ENCODE assay signal across 7 cellular contexts in the genomic region with DNA sequence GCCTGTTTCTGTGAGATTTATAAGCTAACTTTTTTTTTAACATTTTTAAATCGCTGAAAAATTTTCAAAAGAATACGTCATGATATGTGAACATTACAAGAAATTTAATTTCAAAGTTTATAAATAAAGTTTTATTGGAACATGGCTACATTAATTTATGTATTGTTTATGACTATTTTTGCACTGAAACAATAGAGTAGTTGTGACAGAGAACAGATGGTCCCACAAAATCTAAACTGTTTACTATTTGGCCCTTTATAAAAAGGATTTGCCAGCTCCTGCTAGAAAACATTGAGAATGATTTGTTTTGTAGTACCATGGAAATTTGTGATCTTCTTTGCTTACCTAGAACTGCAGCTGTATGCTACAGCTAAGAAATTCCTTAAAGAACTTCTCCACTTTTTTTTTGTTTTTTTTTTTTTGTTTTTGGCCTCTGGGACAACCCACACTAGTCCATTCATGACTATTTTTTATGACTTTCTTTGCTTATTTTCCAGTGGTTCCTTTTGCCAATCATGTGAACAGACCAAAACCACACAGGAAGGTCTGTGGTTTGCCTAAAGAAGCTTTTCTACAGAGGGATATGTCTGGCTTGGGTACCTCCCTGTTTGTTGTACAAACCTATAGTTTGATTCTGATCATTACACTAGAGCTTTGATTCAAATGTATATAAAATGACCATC. TPM values are rescaled to one million over a fixed set of nuclear protein-coding genes. Genes with fewer than 3 reads are reported as not detected.
DNase-seq lines count a peak whose midpoint lies in the region; ATAC-seq, FAIRE-seq and TF ChIP-seq lines count a peak whose summit lies in the region.

No MANE protein-coding gene starts in this region.

- no peak overlapping the region for H2AFZ ChIP-seq in osteoblast (ENCODE audit: low read length)

- H3K79me2 ChIP-seq in osteoblast (ENCODE audit: insufficient read depth, low read length), result peaks cover 43% of the 10 kb centered on the region

- H3K4me3 Mint-ChIP-seq in activated T-helper 2 cell treated with anti-CD3 and anti-CD28 coated beads, Interferon-gamma antibody, Interleukin-2, Interleukin-4, amounts not matched to agents 10 μg/mL and 5 μg/mL and 100 μg/mL, durations not matched to agents 14 hours and 24 hours and 36 hours (ENCODE audit: low read depth), result no peak overlapping the region

- no peaks in the 10 kb centered on the region for H3K36me3 ChIP-seq in osteoblast (ENCODE audit: insufficient read depth, low read length)

- H3K4me1 Mint-ChIP-seq in activated T-helper 2 cell treated with anti-CD3 and anti-CD28 coated beads, Interferon-gamma antibody, Interleukin-2, Interleukin-4, amounts not matched to agents 10 μg/mL and 5 μg/mL and 100 μg/mL, durations not matched to agents 14 hours and 24 hours and 36 hours (ENCODE audit: low read depth), result peaks cover 59% of the 10 kb centered on the region

- H3K36me3 Mint-ChIP-seq in activated T-helper 2 cell treated with anti-CD3 and anti-CD28 coated beads, Interferon-gamma antibody, Interleukin-2, Interleukin-4, amounts not matched to agents 10 μg/mL and 5 μg/mL and 100 μg/mL, durations not matched to agents 14 hours and 24 hours and 36 hours (ENCODE audit: low read depth), result no peaks in the 10 kb centered on the region

- no peaks in the 10 kb centered on the region for H3K27me3 ChIP-seq in osteoblast (ENCODE audit: insufficient read depth, low read length)

- DNase-seq in GM18507 (ENCODE audit: extremely low spot score, insufficient read length, low read depth), result no peak
- peak; percentile 81 for DNase-seq in LHCN-M2 (ENCODE audit: low read depth)
- DNase-seq in activated T-helper 2 cell treated with anti-CD3 and anti-CD28 coated beads, Interferon-gamma antibody, Interleukin-2, Interleukin-4, amounts not matched to agents 10 μg/mL and 5 μg/mL and 100 μg/mL, durations not matched to agents 14 hours and 24 hours and 36 hours (ENCODE audit: low spot score), result peak; percentile 37
- no peak for DNase-seq in osteoblast (ENCODE audit: insufficient read length, low spot score, missing footprints)
- no peak for DNase-seq in pons (ENCODE audit: low spot score)
- DNase-seq in NCI-H748 treated with DMSO at 0.1 percent for 48 hours (lab: John Stamatoyannopoulos, UW), result no peak

- no peak overlapping the region for H3K4me2 ChIP-seq in osteoblast (ENCODE audit: insufficient read depth, low read length)

- no peak for ATAC-seq in HG02763 (IDR thresholded peaks at IDR 0.05; ENCODE audit: unreplicated experiment)

- H3K27ac ChIP-seq in osteoblast (ENCODE audit: low read depth, low read length), result peak overlapping the region; percentile 80

- H3K4me3 ChIP-seq in osteoblast (ENCODE audit: insufficient read depth, low read length), result no peak overlapping the region

- H3K27me3 Mint-ChIP-seq in activated T-helper 2 cell treated with anti-CD3 and anti-CD28 coated beads, Interferon-gamma antibody, Interleukin-2, Interleukin-4, amounts not matched to agents 10 μg/mL and 5 μg/mL and 100 μg/mL, durations not matched to agents 14 hours and 24 hours and 36 hours (ENCODE audit: low read depth), result peaks cover 18% of the 10 kb centered on the region

- peak overlapping the region; percentile 30 for H3K27ac Mint-ChIP-seq in activated T-helper 2 cell treated with anti-CD3 and anti-CD28 coated beads, Interferon-gamma antibody, Interleukin-2, Interleukin-4, amounts not matched to agents 10 μg/mL and 5 μg/mL and 100 μg/mL, durations not matched to agents 14 hours and 24 hours and 36 hours

- peaks cover 35% of the 10 kb centered on the region for H3K4me1 ChIP-seq in osteoblast (ENCODE audit: insufficient read depth, low read length)

- no peak for TF ChIP-seq CTCF in osteoblast (IDR thresholded peaks at IDR 0.05; ENCODE audit: extremely low read depth, low read depth, low read length)

- no peaks in the 10 kb centered on the region for H4K20me1 ChIP-seq in osteoblast (ENCODE audit: insufficient read depth, low read length)

- FAIRE-seq in GM18507 (lab: Jason Lieb, UNC), result peak; percentile 78

- intact Hi-C loops in activated T-helper 2 cell treated with anti-CD3 and anti-CD28 coated beads, Interferon-gamma antibody, Interleukin-2, Interleukin-4, amounts not matched to agents 10 μg/mL and 5 μg/mL and 100 μg/mL, durations not matched to agents 14 hours and 24 hours and 36 hours (cut with micrococcal nuclease), result loop anchor here (2.0 kb wide), 1 partner anchor 78 kb away; no protein-coding TSS in a partner anchor

- H3K9me3 ChIP-seq in osteoblast (ENCODE audit: low read depth, low read length), result no peaks in the 10 kb centered on the region

- H3K9me3 Mint-ChIP-seq in activated T-helper 2 cell treated with anti-CD3 and anti-CD28 coated beads, Interferon-gamma antibody, Interleukin-2, Interleukin-4, amounts not matched to agents 10 μg/mL and 5 μg/mL and 100 μg/mL, durations not matched to agents 14 hours and 24 hours and 36 hours, result no peaks in the 10 kb centered on the region

RNA-seq across cellular contexts. Expression of gene ST7, which starts 55.7 kb away (rescaled TPM):
- total RNA-seq in LHCN-M2 (2014; rRNA removed) (20.8 and 23.0 TPM in 2 replicates), osteoblast (19.9 and 22.4 TPM in 2 replicates)
- 11.3 TPM for polyA plus RNA-seq in LHCN-M2 (2012)
- total RNA-seq in activated T-helper 2 cell treated with anti-CD3 and anti-CD28 coated beads, Interferon-gamma antibody, Interleukin-2, Interleukin-4, amounts not matched to agents 10 μg/mL and 5 μg/mL and 100 μg/mL, durations not matched to agents 14 hours and 24 hours and 36 hours, result 8.0 and 10.0 TPM in 2 replicates

Comparison
In these comparisons a context has a peak if more than half of its experiments do, and no peak if none do; other contexts are left out.
1. DNase-seq: peak in LHCN-M2 (single experiment) and activated T-helper 2 cell treated with anti-CD3 and anti-CD28 coated beads, Interferon-gamma antibody, Interleukin-2, Interleukin-4, amounts not matched to agents 10 μg/mL and 5 μg/mL and 100 μg/mL, durations not matched to agents 14 hours and 24 hours and 36 hours (single experiment); none in GM18507 (single experiment), osteoblast (single experiment), pons (single experiment) and NCI-H748 treated with DMSO at 0.1 percent for 48 hours (single experiment).